In the genomic region with DNA sequence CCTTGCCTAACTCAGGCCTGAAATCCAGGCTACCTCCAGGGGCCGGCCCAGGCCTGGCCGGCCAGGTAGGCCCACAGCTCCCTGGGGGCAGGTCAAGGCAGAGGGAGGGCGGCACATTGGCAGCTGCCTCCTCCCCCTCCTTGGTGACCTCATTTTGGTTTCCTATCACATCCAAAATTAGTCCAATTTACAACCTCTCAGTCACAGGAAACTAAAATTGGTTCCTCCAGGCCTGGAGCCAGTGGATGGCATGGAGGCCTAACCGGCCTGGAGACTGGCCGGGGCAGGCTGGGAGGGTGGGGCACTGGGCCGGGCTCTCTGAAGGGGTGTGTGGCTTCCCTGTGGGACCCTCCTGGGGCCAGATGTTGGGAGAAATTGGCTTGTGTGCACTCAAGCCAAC, we compare ENCODE assay signal across 21 cellular contexts. TPM values are rescaled to one million over a fixed set of nuclear protein-coding genes. Genes with fewer than 3 reads are reported as not detected.
"Had no signal": no experiment of that assay in that cellular context is flagged by ENCODE, and none has a peak within 500 bp of the region (broad histone marks: within the 10 kb centered on the region; RNA-seq: fewer than 3 reads in every experiment).

No MANE protein-coding gene starts in this region.

- DNase-seq: effector CD4-positive, alpha-beta T cell; endodermal cell; foreskin melanocyte; head of caudate nucleus; left colon; mammary epithelial cell; mucosa of descending colon; naive thymus-derived CD8-positive, alpha-beta T cell; ovary; small intestine; stimulated activated CD4-positive, alpha-beta T cell treated with anti-CD3 and anti-CD28 coated beads, Interleukin-4, amount 100 ng/mL, for 1 hour; stimulated activated CD8-positive, alpha-beta memory T cell treated with anti-CD3 and anti-CD28 coated beads, Interleukin-4, amount 100 ng/mL, for 48 hours; tibial artery; uterus had no signal

- H3K4me3 ChIP-seq: coronary artery, hepatocyte, mucosa of descending colon, ovary, tibial artery, upper lobe of left lung, uterus had no signal

- H3K27ac ChIP-seq: coronary artery, hepatocyte, ovary, tibial artery, upper lobe of left lung, uterus had no signal

- H3K27me3 ChIP-seq: hepatocyte, ovary, upper lobe of left lung, uterus had no signal

- H3K4me1 ChIP-seq: upper lobe of left lung, uterus had no signal

- H3K9me3 Mint-ChIP-seq: endodermal cell; naive thymus-derived CD8-positive, alpha-beta T cell; stimulated activated memory B cell treated with anti-CD40 and anti-IgM and Interleukin-4, amounts not matched to agents 10 μg/mL and 1 μg/mL and 100 μg/mL, for 72 hours; stimulated activated naive CD8-positive, alpha-beta T cell treated with anti-CD3 and anti-CD28 coated beads, Interleukin-15, Interleukin-2, amounts not matched to agents 100 ng/mL and 50 ng/mL, for 24 hours had no signal

- ATAC-seq: left colon; naive thymus-derived CD8-positive, alpha-beta T cell; right cardiac atrium; stimulated activated memory B cell treated with anti-CD40 and anti-IgM and Interleukin-4, amounts not matched to agents 10 μg/mL and 1 μg/mL and 100 μg/mL, for 72 hours had no signal

- H3K27ac Mint-ChIP-seq: endodermal cell; stimulated activated memory B cell treated with anti-CD40 and anti-IgM and Interleukin-4, amounts not matched to agents 10 μg/mL and 1 μg/mL and 100 μg/mL, for 72 hours; stimulated activated naive CD8-positive, alpha-beta T cell treated with anti-CD3 and anti-CD28 coated beads, Interleukin-15, Interleukin-2, amounts not matched to agents 100 ng/mL and 50 ng/mL, for 24 hours had no signal

- H3K36me3 Mint-ChIP-seq: naive thymus-derived CD8-positive, alpha-beta T cell; stimulated activated memory B cell treated with anti-CD40 and anti-IgM and Interleukin-4, amounts not matched to agents 10 μg/mL and 1 μg/mL and 100 μg/mL, for 72 hours had no signal

- H2AFZ ChIP-seq: hepatocyte had no signal

- H3K4me2 ChIP-seq: hepatocyte had no signal

- H3K36me3 ChIP-seq: ovary, tibial artery, upper lobe of left lung, uterus had no signal

- H3K4me3 Mint-ChIP-seq: endodermal cell; naive thymus-derived CD8-positive, alpha-beta T cell; stimulated activated memory B cell treated with anti-CD40 and anti-IgM and Interleukin-4, amounts not matched to agents 10 μg/mL and 1 μg/mL and 100 μg/mL, for 72 hours; stimulated activated naive CD8-positive, alpha-beta T cell treated with anti-CD3 and anti-CD28 coated beads, Interleukin-15, Interleukin-2, amounts not matched to agents 100 ng/mL and 50 ng/mL, for 24 hours had no signal

- H3K9me3 ChIP-seq: mucosa of descending colon, ovary, tibial artery, upper lobe of left lung, uterus had no signal

RNA-seq across cellular contexts. Expression of gene LRRC10B, which starts 35.9 kb away (rescaled TPM):
- total RNA-seq: endothelial cell of umbilical vein; naive thymus-derived CD8-positive, alpha-beta T cell had no signal
- polyA plus RNA-seq: endothelial cell of umbilical vein; naive thymus-derived CD8-positive, alpha-beta T cell had no signal

RNA-seq across cellular contexts. Expression of gene SYT7, which starts 36.4 kb away (rescaled TPM):
- total RNA-seq: naive thymus-derived CD8-positive, alpha-beta T cell had no signal
